10 cellular contexts compared by ENCODE assay signal in the genomic region with DNA sequence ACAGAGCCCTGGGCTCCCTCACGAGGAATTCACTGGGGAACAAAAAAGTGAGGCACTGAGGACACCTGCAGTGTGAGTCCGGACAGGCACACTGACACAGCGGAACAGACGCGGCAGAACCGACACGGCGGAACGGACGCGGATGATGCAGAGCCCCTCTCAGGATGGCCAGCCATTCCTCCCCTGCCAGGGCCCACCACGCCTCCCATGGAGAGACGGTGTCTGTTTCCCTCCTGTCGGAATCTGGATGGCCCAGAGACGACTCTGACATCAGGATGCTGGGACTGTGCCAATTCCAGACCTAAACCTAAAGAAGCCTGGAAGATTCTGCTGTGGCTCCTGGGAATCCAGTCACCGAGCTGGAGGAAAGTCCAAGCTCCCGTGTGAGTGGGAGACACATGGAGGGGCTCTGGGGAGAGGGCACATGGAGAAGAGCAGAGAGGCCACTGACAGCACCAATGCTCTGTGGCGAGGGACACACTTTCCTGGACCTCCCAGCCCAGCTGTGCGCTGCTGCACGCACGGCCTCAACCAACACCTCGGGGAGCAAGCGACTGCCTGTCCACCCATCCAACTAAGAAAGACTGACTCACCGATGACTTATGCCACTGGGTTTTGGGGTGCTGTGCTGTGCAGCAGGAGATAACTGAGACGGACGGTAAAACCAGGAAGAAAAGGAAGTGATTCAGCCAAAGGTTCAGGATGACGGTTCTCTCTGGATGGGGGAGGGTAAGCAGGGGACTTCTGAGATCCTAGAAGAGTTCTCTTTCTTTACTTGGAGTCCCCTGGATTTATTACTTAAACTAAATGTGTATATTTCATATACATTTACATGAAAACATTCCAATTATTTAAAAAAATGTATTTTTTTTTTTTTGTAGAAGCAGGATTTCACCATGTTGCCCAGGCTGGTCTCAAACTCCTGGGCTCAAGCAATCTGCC. TPM values are rescaled to one million over a fixed set of nuclear protein-coding genes. Genes with fewer than 3 reads are reported as not detected.
DNase-seq lines count a peak whose midpoint lies in the region; ATAC-seq, FAIRE-seq and TF ChIP-seq lines count a peak whose summit lies in the region.
"Had no signal": no experiment of that assay in that cellular context is flagged by ENCODE, and none has a peak within 500 bp of the region (broad histone marks: within the 10 kb centered on the region; RNA-seq: fewer than 3 reads in every experiment).

No MANE protein-coding gene starts in this region.

- POLR2A ChIA-PET in A549 (lab: Yijun Ruan, JAX), result no interaction called here

- H3K9me3 ChIP-seq in A549, result no peaks in the 10 kb centered on the region

- no peak overlapping the region for H3K4me3 ChIP-seq in A549
- H3K4me3 ChIP-seq in HFF-Myc (replicated peaks; ENCODE audit: low read depth, low read length), result no peak overlapping the region
- H3K4me3 ChIP-seq: cardiac muscle cell had no signal

- peak; percentile 61 to 64 for DNase-seq in A549 (ENCODE audit: low read depth in 1 of 2, low spot score in 1 of 2)
- DNase-seq in HFF-Myc (ENCODE audit: extremely low read depth, low read depth), result peak; percentile 82
- DNase-seq in activated T-cell treated with anti-CD3 and anti-CD28 coated beads, Interleukin-2, amount 50 U/mL, for 48 hours, result peak; percentile 66 to 73
- peak; percentile 97 for DNase-seq in kidney tubule cell (ENCODE audit: low spot score)

- WGBS in A549 (ENCODE audit: missing lambda C conversion rate), result 57% methylated on average over 16 of the region's 27 CpGs

- H3K4me2 ChIP-seq in A549, result peak overlapping the region; percentile 50

- H3K27ac ChIP-seq in A549, result peak overlapping the region; percentile 70 to 91

- no peak for TF ChIP-seq CTCF in A549 (IDR thresholded peaks at IDR 0.05)
- no peak for TF ChIP-seq CTCF in HFF-Myc (IDR thresholded peaks at IDR 0.05; ENCODE audit: low read depth, low read length, missing control alignments)

- peak; percentile 65 for FAIRE-seq in A549 (lab: Jason Lieb, UNC)
- FAIRE-seq: GM18507 had no signal

- no peak; a peak in 1 of 5 replicates for TF ChIP-seq EP300 in A549 (IDR thresholded peaks at IDR 0.05)

- peak in 1 of 2 experiments; percentile 21; a peak in 2 of 5 replicates for TF ChIP-seq RAD21 in A549 (conservative IDR thresholded peaks at IDR 0.05 in 1 of 2, IDR thresholded peaks at IDR 0.05 in 1 of 2)

- CTCF ChIA-PET in A549 (lab: Yijun Ruan, JAX), result interaction anchor here (0.9 to 2.2 kb wide), 5 partner anchors 8 to 161 kb away, joined by 3 to 8 read pairs (median 4); no protein-coding TSS in a partner anchor

- ATAC-seq in A549 (peak; percentile 62 to 66; a peak in 5 of 6 replicates), GM19351 (IDR thresholded peaks at IDR 0.05; ENCODE audit: unreplicated experiment) (no peak), GM18909 (IDR thresholded peaks at IDR 0.05; ENCODE audit: poor library complexity, unreplicated experiment) (no peak), GM18873 (IDR thresholded peaks at IDR 0.05; ENCODE audit: low FRiP score, unreplicated experiment) (no peak), HG03039 (IDR thresholded peaks at IDR 0.05; ENCODE audit: unreplicated experiment) (no peak)

- TF ChIP-seq POLR2A in A549 (IDR thresholded peaks at IDR 0.05; ENCODE audit: low read length), result no peak

- peaks cover 59% of the 10 kb centered on the region for H3K4me1 ChIP-seq in A549

TF ChIP-seq in A549, 52 proteins besides CTCF, POLR2A, EP300 and RAD21:
- TF ChIP-seq JUN (IDR thresholded peaks at IDR 0.05), result peak in 1 of 2 experiments; percentile 44; a peak in 1 of 5 replicates
- TF ChIP-seq FOSL2 (IDR thresholded peaks at IDR 0.05), result peak; percentile 65
- TF ChIP-seq FOSL2 (CRISPR knock-in tag; IDR thresholded peaks at IDR 0.05), result peak; percentile 78
- no peak for TF ChIP-seq KDM5A (IDR thresholded peaks at IDR 0.05)
- TF ChIP-seq, protein P1, sequence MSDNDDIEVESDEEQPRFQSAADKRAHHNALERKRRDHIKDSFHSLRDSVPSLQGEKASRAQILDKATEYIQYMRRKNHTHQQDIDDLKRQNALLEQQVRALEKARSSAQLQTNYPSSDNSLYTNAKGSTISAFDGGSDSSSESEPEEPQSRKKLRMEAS (IDR thresholded peaks at IDR 0.05), result peak; percentile 35; the same call in 1 of the 2 replicates
- no peak for TF ChIP-seq MAZ (IDR thresholded peaks at IDR 0.05; ENCODE audit: borderline replicate concordance, low read depth, low read length)
- TF ChIP-seq, protein P2, sequence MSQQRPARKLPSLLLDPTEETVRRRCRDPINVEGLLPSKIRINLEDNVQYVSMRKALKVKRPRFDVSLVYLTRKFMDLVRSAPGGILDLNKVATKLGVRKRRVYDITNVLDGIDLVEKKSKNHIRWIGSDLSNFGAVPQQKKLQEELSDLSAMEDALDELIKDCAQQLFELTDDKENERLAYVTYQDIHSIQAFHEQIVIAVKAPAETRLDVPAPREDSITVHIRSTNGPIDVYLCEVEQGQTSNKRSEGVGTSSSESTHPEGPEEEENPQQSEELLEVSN (IDR thresholded peaks at IDR 0.05; ENCODE audit: borderline replicate concordance, low read depth), result no peak
- TF ChIP-seq JUNB (IDR thresholded peaks at IDR 0.05), result peak; percentile 56
- no peak for TF ChIP-seq ESRRA (IDR thresholded peaks at IDR 0.05; ENCODE audit: borderline replicate concordance, low read length)
- peak; percentile 22 for TF ChIP-seq CHD2 (IDR thresholded peaks at IDR 0.05; ENCODE audit: low read length, partially characterized antibody)

RNA-seq across cellular contexts. Expression of a gene that starts 23.3 kb away (rescaled TPM):
- polyA plus RNA-seq in A549 (2011; rRNA removed) (13.8 and 14.9 TPM in 2 replicates), A549 (2017; fragmentation: RNase III; extraction: RNeasy Plus Mini Kit Qiagen cat#74134 plus additional on column Dnase treatment) (14.1 to 17.6 TPM (median 16.5 TPM) in 3 replicates)
- polyA plus RNA-seq in A549 (2012; cell fraction: cytosol; rRNA removed), result 25.2 and 31.8 TPM in 2 replicates
- polyA plus RNA-seq in A549 (2012; cell fraction: nucleus; rRNA removed), result 90.2 and 116 TPM in 2 replicates
- polyA minus RNA-seq in A549 (2011; rRNA and poly(A)+ RNA removed), result 19.2 and 28.2 TPM in 2 replicates

RNA-seq across cellular contexts. Expression of a gene that starts 51.4 kb away (rescaled TPM):
- polyA plus RNA-seq in A549 (2011; rRNA removed) (not detected in 2 replicates), A549 (2017; fragmentation: RNase III; extraction: RNeasy Plus Mini Kit Qiagen cat#74134 plus additional on column Dnase treatment) (0.03 TPM in 1 of 3 replicates, not detected in the others)
- not detected in 2 replicates for polyA plus RNA-seq in A549 (2012; cell fraction: cytosol; rRNA removed)
- polyA plus RNA-seq in A549 (2012; cell fraction: nucleus; rRNA removed), result 0.02 TPM in 1 of 2 replicates, not detected in the other
- polyA minus RNA-seq in A549 (2011; rRNA and poly(A)+ RNA removed), result not detected in 2 replicates
- polyA plus RNA-seq: cardiac muscle cell had no signal

Comparison
In these comparisons a context has a peak if more than half of its experiments do, and no peak if none do; other contexts are left out.
1. ATAC-seq: peak in A549 (2 of 2); none in GM19351 (single experiment), GM18909 (single experiment), GM18873 (single experiment) and HG03039 (single experiment).
2. Peak in every context shown above with its lines, with median percentiles within 50 percentile points of each other: DNase-seq.